In genomic region chr3:172644258-172644657, GRCh38 we compare ENCODE assay signal across 1 cellular context.
TF ChIP-seq lines count a peak whose summit lies in the region.

No MANE protein-coding gene starts in this region.

TF ChIP-seq in IMR-90, 13 proteins besides CTCF, POLR2A, EP300 and RAD21:
- TF ChIP-seq NFE2L2 (IDR thresholded peaks at IDR 0.05; ENCODE audit: low read depth, low read length): no peak
- TF ChIP-seq MAFK (IDR thresholded peaks at IDR 0.05; ENCODE audit: low read depth, low read length): no peak
- no peak for TF ChIP-seq MXI1 (IDR thresholded peaks at IDR 0.05; ENCODE audit: borderline replicate concordance, low read depth, low read length)
- no peak for TF ChIP-seq RCOR1 (IDR thresholded peaks at IDR 0.05; ENCODE audit: insufficient replicate concordance, low read length)
- no peak for TF ChIP-seq MAZ (IDR thresholded peaks at IDR 0.05; ENCODE audit: borderline replicate concordance, low read depth, low read length)
- TF ChIP-seq CEBPB (IDR thresholded peaks at IDR 0.05; ENCODE audit: low read depth, low read length): no peak
- TF ChIP-seq RFX5 (IDR thresholded peaks at IDR 0.05; ENCODE audit: low read depth, low read length): no peak
- no peak for TF ChIP-seq USF2 (IDR thresholded peaks at IDR 0.05; ENCODE audit: low read depth, low read length)
- no peak for TF ChIP-seq ELK1 (IDR thresholded peaks at IDR 0.05; ENCODE audit: borderline replicate concordance, low read depth, low read length)
- TF ChIP-seq FOS (IDR thresholded peaks at IDR 0.05; ENCODE audit: low read depth, low read length): no peak
- no peak for TF ChIP-seq CHD1 (IDR thresholded peaks at IDR 0.05; ENCODE audit: low read depth, low read length)
- TF ChIP-seq SMC3 (IDR thresholded peaks at IDR 0.05; ENCODE audit: low read depth, low read length): no peak
- no peak for TF ChIP-seq BHLHE40 (IDR thresholded peaks at IDR 0.05; ENCODE audit: low read depth, low read length)
